21 cellular contexts compared by ENCODE assay signal in the genomic region with DNA sequence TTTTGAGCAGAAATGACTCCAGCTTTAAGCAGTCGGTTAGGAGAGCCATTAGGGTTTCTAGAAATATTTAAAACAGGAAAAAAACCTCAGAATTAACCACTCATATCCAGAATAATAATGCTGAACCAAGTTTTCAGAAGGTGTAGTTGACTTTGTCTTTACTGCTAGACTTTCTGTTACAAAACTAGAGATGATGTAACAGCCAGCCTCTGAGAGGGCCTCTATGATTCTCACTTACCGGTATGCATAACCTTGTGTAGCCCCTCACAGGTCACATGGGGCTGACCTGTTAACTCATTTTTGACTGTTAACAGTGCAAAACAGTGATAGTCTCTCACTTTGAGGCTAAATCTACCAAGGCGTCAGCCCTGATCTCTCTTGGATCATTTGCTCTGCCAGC.
DNase-seq lines count a peak whose midpoint lies in the region; ATAC-seq, FAIRE-seq and TF ChIP-seq lines count a peak whose summit lies in the region.
"Had no signal": no experiment of that assay in that cellular context is flagged by ENCODE, and none has a peak within 500 bp of the region (broad histone marks: within the 10 kb centered on the region; RNA-seq: fewer than 3 reads in every experiment).

No MANE protein-coding gene starts in this region.

- in situ Hi-C loops in GM12878 (cut with MboI), result no loop called here

- H3K9ac ChIP-seq in GM12878 (ENCODE audit: control insufficient read depth, insufficient read depth, low read length), result no peak overlapping the region

- CTCF ChIA-PET in GM12878 (lab: Yijun Ruan, JAX), result interaction anchor here (0.7 to 1.3 kb wide), 2 partner anchors 13 to 28 kb away, joined by 3 read pairs; no protein-coding TSS in a partner anchor

- no peak for TF ChIP-seq POLR2A in GM12878 (IDR thresholded peaks at IDR 0.05; ENCODE audit: low read depth, low read length)

- POLR2A ChIA-PET in GM12878 (lab: Charles Lee), result interaction anchor here (2.2 to 2.8 kb wide), 2 partner anchors 11 to 14 kb away, joined by 6 to 16 read pairs; no protein-coding TSS in a partner anchor

- RAD21 ChIA-PET in GM12878 (lab: Charles Lee; ENCODE audit: unreplicated experiment), result interaction anchor here (2.7 kb wide), 1 partner anchor 14 kb away, joined by 15 read pairs; no protein-coding TSS in a partner anchor

- no peaks in the 10 kb centered on the region for H3K27me3 Mint-ChIP-seq in stimulated activated naive CD8-positive, alpha-beta T cell treated with anti-CD3 and anti-CD28 coated beads, Interleukin-15, amount 100 ng/mL, for 72 hours

- H3K79me2 ChIP-seq in GM12878 (ENCODE audit: control insufficient read depth, insufficient read depth, low read length), result no peaks in the 10 kb centered on the region

- H3K4me1 ChIP-seq in GM12878 (ENCODE audit: control insufficient read depth, insufficient read depth, low read length) (peaks cover 71% of the 10 kb centered on the region), lower lobe of right lung (no peaks in the 10 kb centered on the region)
- H3K4me1 ChIP-seq: SJCRH30 had no signal

- H4K20me1 ChIP-seq in GM12878 (ENCODE audit: control insufficient read depth, insufficient read depth), result no peaks in the 10 kb centered on the region

- DNase-seq in stimulated activated naive CD8-positive, alpha-beta T cell treated with anti-CD3 and anti-CD28 coated beads, Interleukin-15, amount 100 ng/mL, for 72 hours, result no peak
- no peak for DNase-seq in stimulated activated naive CD8-positive, alpha-beta T cell treated with anti-CD3 and anti-CD28 coated beads, Interleukin-15, Interleukin-2, amounts not matched to agents 100 U/mL and 50 U/mL, for 24 hours
- no peak for DNase-seq in GM12878 (ENCODE audit: low read depth, low spot score)
- no peak for DNase-seq in DMS53 treated with DMSO at 0.1 percent for 48 hours (lab: John Stamatoyannopoulos, UW; ENCODE audit: unreplicated experiment)
- DNase-seq in lower lobe of right lung, result no peak
- DNase-seq: ACHN; AML-193; IMR-90; MV-4-11; NCI-H1417 treated with DMSO at 0.1 percent for 48 hours; NCI-H1930; NCI-H2171; NCI-H446; NCI-H69; NK-92 treated with Interleukin-12 subunit alpha and Interleukin-12 subunit beta, amount 100 ng/mL, for 24 hours; PC-9; SJCRH30 had no signal

- no peaks in the 10 kb centered on the region for H3K27me3 ChIP-seq in GM12878 (replicated peaks in 1 of 2; ENCODE audit: control insufficient read depth in 2 of 2, insufficient read depth in 2 of 2, low read length in 1 of 2)
- H3K27me3 ChIP-seq in lower lobe of right lung (ENCODE audit: low read depth), result no peaks in the 10 kb centered on the region
- H3K27me3 ChIP-seq: SJCRH30 had no signal

- H3K4me1 Mint-ChIP-seq in stimulated activated naive CD8-positive, alpha-beta T cell treated with anti-CD3 and anti-CD28 coated beads, Interleukin-15, amount 100 ng/mL, for 72 hours, result peaks cover 28% of the 10 kb centered on the region

- intact Hi-C loops in GM12878 (cut with micrococcal nuclease; ENCODE audit: unreplicated experiment) (loop anchor here (5.0 kb wide), 1 partner anchor 100 kb away; no protein-coding TSS in a partner anchor), lower lobe of right lung (cut with DNase I) (no loop called here)

- SMC1A ChIA-PET in GM12878 (lab: Charles Lee; ENCODE audit: uncharacterized antibody, unreplicated experiment), result interaction anchor here (1.2 to 4.3 kb wide), 2 partner anchors 13 to 38 kb away, joined by 3 to 28 read pairs; no protein-coding TSS in a partner anchor

- peak; percentile 44 for ATAC-seq in stimulated activated naive CD8-positive, alpha-beta T cell treated with anti-CD3 and anti-CD28 coated beads, Interleukin-15, amount 100 ng/mL, for 72 hours
- no peak for ATAC-seq in stimulated activated naive CD8-positive, alpha-beta T cell treated with anti-CD3 and anti-CD28 coated beads, Interleukin-15, Interleukin-2, amounts not matched to agents 100 U/mL and 50 U/mL, for 24 hours
- ATAC-seq in HG02610 (IDR thresholded peaks at IDR 0.05; ENCODE audit: unreplicated experiment) (peak; percentile 30), GM12878 (peak; percentile 46), lower lobe of right lung (no peak), GM18519 (IDR thresholded peaks at IDR 0.05; ENCODE audit: low FRiP score, unreplicated experiment) (no peak)

- no peak for TF ChIP-seq RAD21 in GM12878 (IDR thresholded peaks at IDR 0.05; ENCODE audit: insufficient read depth, low read depth, low read length)

- no peak for TF ChIP-seq CTCF in GM12878 (IDR thresholded peaks at IDR 0.05 in 2 of 3, conservative IDR thresholded peaks at IDR 0.05 in 1 of 3; ENCODE audit: control insufficient read depth in 2 of 3, extremely low read depth in 1 of 3, insufficient read depth in 1 of 3, low read depth in 3 of 3, low read length in 3 of 3)
- TF ChIP-seq CTCF in lower lobe of right lung (IDR thresholded peaks at IDR 0.05), result no peak

- H2AFZ ChIP-seq in GM12878 (ENCODE audit: control insufficient read depth, low read depth, low read length), result peak overlapping the region; percentile 40
- H2AFZ ChIP-seq: PC-9 had no signal

- no peak overlapping the region for H3K27ac Mint-ChIP-seq in stimulated activated naive CD8-positive, alpha-beta T cell treated with anti-CD3 and anti-CD28 coated beads, Interleukin-15, amount 100 ng/mL, for 72 hours
- H3K27ac Mint-ChIP-seq: CD14-positive monocyte had no signal

- FAIRE-seq in GM12878 (lab: Jason Lieb, UNC), result no peak
- FAIRE-seq: GM18507 had no signal

- H3K36me3 ChIP-seq in GM12878 (ENCODE audit: control insufficient read depth in 2 of 2, insufficient read depth in 2 of 2, low read length in 1 of 2) (no peaks in the 10 kb centered on the region), lower lobe of right lung (no peaks in the 10 kb centered on the region)
- H3K36me3 ChIP-seq: SJCRH30 had no signal

- H3K9me3 ChIP-seq in GM12878 (replicated peaks; ENCODE audit: control insufficient read depth, insufficient read depth, low read length), result no peaks in the 10 kb centered on the region
- no peaks in the 10 kb centered on the region for H3K9me3 ChIP-seq in lower lobe of right lung
- H3K9me3 ChIP-seq: SJCRH30 had no signal

- no peak overlapping the region for H3K4me3 ChIP-seq in GM12878
- no peak overlapping the region for H3K4me3 ChIP-seq in lower lobe of right lung
- H3K4me3 ChIP-seq: PC-9, SJCRH30 had no signal

- no peak overlapping the region for H3K4me3 Mint-ChIP-seq in stimulated activated naive CD8-positive, alpha-beta T cell treated with anti-CD3 and anti-CD28 coated beads, Interleukin-15, amount 100 ng/mL, for 72 hours
- H3K4me3 Mint-ChIP-seq: CD14-positive monocyte had no signal

- 2% methylated on average over 3 of the region's 3 CpGs for WGBS in GM12878 (ENCODE audit: insufficient coverage, insufficient replicate concordance, low lambda C conversion rate, missing lambda C conversion rate)

- H3K27ac ChIP-seq in GM12878 (ENCODE audit: control insufficient read depth, insufficient read depth), result peak overlapping the region; percentile 61
- no peak overlapping the region for H3K27ac ChIP-seq in lower lobe of right lung
- H3K27ac ChIP-seq: PC-9, SJCRH30 had no signal

- no peaks in the 10 kb centered on the region for H3K9me3 Mint-ChIP-seq in stimulated activated naive CD8-positive, alpha-beta T cell treated with anti-CD3 and anti-CD28 coated beads, Interleukin-15, amount 100 ng/mL, for 72 hours
- H3K9me3 Mint-ChIP-seq: CD14-positive monocyte had no signal

- no peak overlapping the region for H3K4me2 ChIP-seq in GM12878 (ENCODE audit: control insufficient read depth, insufficient read depth)
- H3K4me2 ChIP-seq: PC-9 had no signal

- no peak for TF ChIP-seq EP300 in GM12878 (IDR thresholded peaks at IDR 0.05; ENCODE audit: borderline replicate concordance in 1 of 2, control insufficient read depth in 1 of 2, low read depth in 2 of 2, low read length in 2 of 2)

- BruUV-seq in GM12878 (replicated peaks; lab: Mats Ljungman, UMichigan), result no TSS peak

TF ChIP-seq in GM12878, 131 proteins besides CTCF, POLR2A, EP300 and RAD21 (continues in another document):
- TF ChIP-seq POU2F2 (IDR thresholded peaks at IDR 0.05; ENCODE audit: borderline replicate concordance, low read depth, low read length), result 0 out of 3 replicates have a peak, but pooled peaks have one; percentile 25
- TF ChIP-seq, protein P1, sequence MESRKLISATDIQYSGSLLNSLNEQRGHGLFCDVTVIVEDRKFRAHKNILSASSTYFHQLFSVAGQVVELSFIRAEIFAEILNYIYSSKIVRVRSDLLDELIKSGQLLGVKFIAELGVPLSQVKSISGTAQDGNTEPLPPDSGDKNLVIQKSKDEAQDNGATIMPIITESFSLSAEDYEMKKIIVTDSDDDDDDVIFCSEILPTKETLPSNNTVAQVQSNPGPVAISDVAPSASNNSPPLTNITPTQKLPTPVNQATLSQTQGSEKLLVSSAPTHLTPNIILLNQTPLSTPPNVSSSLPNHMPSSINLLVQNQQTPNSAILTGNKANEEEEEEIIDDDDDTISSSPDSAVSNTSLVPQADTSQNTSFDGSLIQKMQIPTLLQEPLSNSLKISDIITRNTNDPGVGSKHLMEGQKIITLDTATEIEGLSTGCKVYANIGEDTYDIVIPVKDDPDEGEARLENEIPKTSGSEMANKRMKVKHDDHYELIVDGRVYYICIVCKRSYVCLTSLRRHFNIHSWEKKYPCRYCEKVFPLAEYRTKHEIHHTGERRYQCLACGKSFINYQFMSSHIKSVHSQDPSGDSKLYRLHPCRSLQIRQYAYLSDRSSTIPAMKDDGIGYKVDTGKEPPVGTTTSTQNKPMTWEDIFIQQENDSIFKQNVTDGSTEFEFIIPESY (IDR thresholded peaks at IDR 0.05), result no peak
- TF ChIP-seq CBFB (IDR thresholded peaks at IDR 0.05; ENCODE audit: low read depth), result 0 out of 2 replicates have a peak, but pooled peaks have one; percentile 33
- TF ChIP-seq GATAD2B (conservative IDR thresholded peaks at IDR 0.05; ENCODE audit: low read depth), result no peak
- TF ChIP-seq BCL11A (IDR thresholded peaks at IDR 0.05; ENCODE audit: low read depth, low read length), result no peak
- no peak for TF ChIP-seq STAT1 (conservative IDR thresholded peaks at IDR 0.05)
- TF ChIP-seq ASH2L (IDR thresholded peaks at IDR 0.05; ENCODE audit: borderline replicate concordance, low read depth), result no peak
- peak; percentile 38; the same call in 1 of the 2 replicates for TF ChIP-seq RUNX3 (IDR thresholded peaks at IDR 0.05; ENCODE audit: low read length)
- no peak for TF ChIP-seq RCOR1 (conservative IDR thresholded peaks at IDR 0.05; ENCODE audit: low read depth, low read length)
- peak; percentile 51; the same call in 1 of the 2 replicates for TF ChIP-seq CREB1 (IDR thresholded peaks at IDR 0.05; ENCODE audit: low read depth)
- no peak for TF ChIP-seq ZNF24 (IDR thresholded peaks at IDR 0.05)
- TF ChIP-seq CHD4 (IDR thresholded peaks at IDR 0.05), result no peak
- TF ChIP-seq HDAC6 (IDR thresholded peaks at IDR 0.05; ENCODE audit: unreplicated experiment), result no peak
- no peak for TF ChIP-seq ZNF622 (IDR thresholded peaks at IDR 0.05)
- TF ChIP-seq ETV6 (conservative IDR thresholded peaks at IDR 0.05 in 1 of 2, IDR thresholded peaks at IDR 0.05 in 1 of 2; ENCODE audit: borderline replicate concordance in 1 of 2, low read depth in 1 of 2), result peak in 1 of 2 experiments; percentile 39; a peak in 1 of 4 replicates
- TF ChIP-seq ATF7 (IDR thresholded peaks at IDR 0.05; ENCODE audit: low read depth), result peak; percentile 43; the same call in 1 of the 2 replicates
- no peak for TF ChIP-seq SMAD5 (IDR thresholded peaks at IDR 0.05; ENCODE audit: low read depth)

Comparison
In these comparisons a context has a peak if more than half of its experiments do, and no peak if none do; other contexts are left out.
1. ATAC-seq: peak in stimulated activated naive CD8-positive, alpha-beta T cell treated with anti-CD3 and anti-CD28 coated beads, Interleukin-15, amount 100 ng/mL, for 72 hours (single experiment), HG02610 (single experiment) and GM12878 (single experiment); none in stimulated activated naive CD8-positive, alpha-beta T cell treated with anti-CD3 and anti-CD28 coated beads, Interleukin-15, Interleukin-2, amounts not matched to agents 100 U/mL and 50 U/mL, for 24 hours (single experiment), lower lobe of right lung (0 of 2) and GM18519 (single experiment).